In the genomic region with DNA sequence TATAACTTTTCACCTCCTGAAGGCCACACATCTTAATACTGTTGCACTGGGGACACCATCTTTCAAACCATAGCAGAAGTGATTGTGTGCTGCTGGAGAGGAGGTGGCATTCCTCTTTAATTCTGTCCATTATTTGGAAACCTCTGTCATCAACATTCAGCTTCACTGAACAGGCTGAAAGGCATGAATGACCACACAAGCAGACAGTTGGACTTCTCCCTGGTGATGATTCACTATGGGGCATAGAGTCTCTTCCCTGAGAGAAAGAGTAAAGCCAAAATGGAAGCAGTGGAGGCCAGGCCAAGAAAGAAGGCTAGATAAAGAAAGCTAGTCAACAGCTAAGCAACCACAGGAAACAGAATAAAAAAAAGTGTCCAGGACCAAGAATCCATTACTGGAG, we compare ENCODE assay signal across 8 cellular contexts.
"Had no signal": no experiment of that assay in that cellular context is flagged by ENCODE, and none has a peak within 500 bp of the region (broad histone marks: within the 10 kb centered on the region; RNA-seq: fewer than 3 reads in every experiment).

No MANE protein-coding gene starts in this region.

- DNase-seq: H7, HFFc6, KBM-7 had no signal

- H3K4me3 ChIP-seq: GM23338, HAP-1 had no signal

- H3K27ac ChIP-seq: HL-60 had no signal

- ATAC-seq: GM23338, HCT116, HepG2 had no signal
